1 cellular context compared by ENCODE assay signal in the genomic region with DNA sequence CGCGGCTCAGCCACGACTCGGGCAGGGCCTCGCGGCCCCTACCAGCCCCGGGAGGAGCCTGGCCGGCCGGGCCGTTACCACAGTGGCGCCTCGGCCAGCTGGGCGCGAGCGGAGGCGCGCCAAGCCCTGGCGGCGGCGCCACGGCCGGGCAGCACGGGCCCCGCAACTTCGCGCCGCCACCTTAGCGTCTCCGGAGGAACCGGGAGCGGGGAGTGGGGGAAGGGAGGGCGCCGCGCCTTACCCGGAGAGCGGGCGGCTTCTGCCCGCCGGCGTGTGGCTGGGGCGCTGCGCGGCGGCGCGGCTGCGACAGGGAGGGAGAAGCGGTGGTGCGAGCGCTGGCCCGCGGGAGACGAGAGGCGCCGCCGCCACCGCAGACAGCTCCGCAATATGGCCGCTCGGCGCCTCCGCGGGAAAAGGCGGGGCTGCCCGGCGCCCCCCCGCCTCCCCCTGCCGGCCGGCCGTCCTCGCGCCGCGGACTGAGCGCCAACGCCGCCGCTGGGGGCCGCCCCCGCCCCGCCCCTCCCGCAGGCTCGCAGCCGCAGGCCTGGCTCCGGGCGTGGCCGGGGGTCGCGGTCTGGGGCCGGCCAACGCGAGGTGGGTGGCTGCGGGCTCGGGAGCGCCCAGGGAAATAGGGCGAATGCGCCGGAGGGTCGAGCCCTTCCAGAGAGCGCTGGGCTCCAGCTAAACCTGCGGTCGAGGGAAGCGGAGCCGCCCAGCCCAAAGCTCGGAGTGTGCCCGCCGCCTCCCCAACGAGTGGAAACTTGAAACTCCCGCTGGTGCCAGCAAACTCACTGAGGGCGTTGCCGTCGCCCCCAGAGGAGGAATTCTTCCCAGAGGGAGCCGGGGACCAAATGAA.
TF ChIP-seq lines count a peak whose summit lies in the region.

A gene (minus strand): TSS at position 389 of the 856 bp plus-strand sequence. CDS start 16,922 bp downstream, outside the sequence.

TF ChIP-seq in HEK293, 187 proteins besides CTCF, POLR2A, EP300 and RAD21 (continued from another document and continues in another):
- TF ChIP-seq ZNF138 (tag by site-specific recombination; IDR thresholded peaks at IDR 0.05; ENCODE audit: borderline replicate concordance) (no peak), ZNF664 (tag by site-specific recombination; IDR thresholded peaks at IDR 0.05) (no peak), ZNF558 (tag by site-specific recombination; IDR thresholded peaks at IDR 0.05) (no peak), ZNF121 (tag by site-specific recombination; IDR thresholded peaks at IDR 0.05) (no peak), ZNF341 (tag by site-specific recombination; IDR thresholded peaks at IDR 0.05; ENCODE audit: low read depth) (peak; percentile 81), FEZF1 (tag by site-specific recombination; IDR thresholded peaks at IDR 0.05) (no peak), ZNF555 (tag by site-specific recombination; conservative IDR thresholded peaks at IDR 0.05) (no peak), EGR2 (tag by site-specific recombination; IDR thresholded peaks at IDR 0.05; ENCODE audit: low read depth) (peak; percentile 72), ZIC2 (tag by site-specific recombination; IDR thresholded peaks at IDR 0.05) (peak; percentile 59), HOXD13 (CRISPR knock-in tag; IDR thresholded peaks at IDR 0.05; ENCODE audit: borderline replicate concordance) (0 out of 2 replicates have a peak, but pooled peaks have one; percentile 19), ZSCAN30 (tag by site-specific recombination; IDR thresholded peaks at IDR 0.05) (peak; percentile 76), ZBTB8A (tag by site-specific recombination; IDR thresholded peaks at IDR 0.05) (peak; percentile 96), ZNF521 (tag by site-specific recombination; IDR thresholded peaks at IDR 0.05) (no peak), WT1 (tag by site-specific recombination; IDR thresholded peaks at IDR 0.05) (peak; percentile 68), ZNF221 (tag by site-specific recombination; IDR thresholded peaks at IDR 0.05; ENCODE audit: borderline replicate concordance) (no peak), ZNF610 (tag by site-specific recombination; IDR thresholded peaks at IDR 0.05; ENCODE audit: borderline replicate concordance) (peak; percentile 44; the same call in 1 of the 2 replicates), ZNF660 (tag by site-specific recombination; IDR thresholded peaks at IDR 0.05) (0 out of 2 replicates have a peak, but pooled peaks have one; percentile 6)
- TF ChIP-seq, protein P1, sequence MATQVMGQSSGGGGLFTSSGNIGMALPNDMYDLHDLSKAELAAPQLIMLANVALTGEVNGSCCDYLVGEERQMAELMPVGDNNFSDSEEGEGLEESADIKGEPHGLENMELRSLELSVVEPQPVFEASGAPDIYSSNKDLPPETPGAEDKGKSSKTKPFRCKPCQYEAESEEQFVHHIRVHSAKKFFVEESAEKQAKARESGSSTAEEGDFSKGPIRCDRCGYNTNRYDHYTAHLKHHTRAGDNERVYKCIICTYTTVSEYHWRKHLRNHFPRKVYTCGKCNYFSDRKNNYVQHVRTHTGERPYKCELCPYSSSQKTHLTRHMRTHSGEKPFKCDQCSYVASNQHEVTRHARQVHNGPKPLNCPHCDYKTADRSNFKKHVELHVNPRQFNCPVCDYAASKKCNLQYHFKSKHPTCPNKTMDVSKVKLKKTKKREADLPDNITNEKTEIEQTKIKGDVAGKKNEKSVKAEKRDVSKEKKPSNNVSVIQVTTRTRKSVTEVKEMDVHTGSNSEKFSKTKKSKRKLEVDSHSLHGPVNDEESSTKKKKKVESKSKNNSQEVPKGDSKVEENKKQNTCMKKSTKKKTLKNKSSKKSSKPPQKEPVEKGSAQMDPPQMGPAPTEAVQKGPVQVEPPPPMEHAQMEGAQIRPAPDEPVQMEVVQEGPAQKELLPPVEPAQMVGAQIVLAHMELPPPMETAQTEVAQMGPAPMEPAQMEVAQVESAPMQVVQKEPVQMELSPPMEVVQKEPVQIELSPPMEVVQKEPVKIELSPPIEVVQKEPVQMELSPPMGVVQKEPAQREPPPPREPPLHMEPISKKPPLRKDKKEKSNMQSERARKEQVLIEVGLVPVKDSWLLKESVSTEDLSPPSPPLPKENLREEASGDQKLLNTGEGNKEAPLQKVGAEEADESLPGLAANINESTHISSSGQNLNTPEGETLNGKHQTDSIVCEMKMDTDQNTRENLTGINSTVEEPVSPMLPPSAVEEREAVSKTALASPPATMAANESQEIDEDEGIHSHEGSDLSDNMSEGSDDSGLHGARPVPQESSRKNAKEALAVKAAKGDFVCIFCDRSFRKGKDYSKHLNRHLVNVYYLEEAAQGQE (tag by site-specific recombination; IDR thresholded peaks at IDR 0.05) = no peak; the same call in 1 of the 2 replicates
- TF ChIP-seq, protein P2, sequence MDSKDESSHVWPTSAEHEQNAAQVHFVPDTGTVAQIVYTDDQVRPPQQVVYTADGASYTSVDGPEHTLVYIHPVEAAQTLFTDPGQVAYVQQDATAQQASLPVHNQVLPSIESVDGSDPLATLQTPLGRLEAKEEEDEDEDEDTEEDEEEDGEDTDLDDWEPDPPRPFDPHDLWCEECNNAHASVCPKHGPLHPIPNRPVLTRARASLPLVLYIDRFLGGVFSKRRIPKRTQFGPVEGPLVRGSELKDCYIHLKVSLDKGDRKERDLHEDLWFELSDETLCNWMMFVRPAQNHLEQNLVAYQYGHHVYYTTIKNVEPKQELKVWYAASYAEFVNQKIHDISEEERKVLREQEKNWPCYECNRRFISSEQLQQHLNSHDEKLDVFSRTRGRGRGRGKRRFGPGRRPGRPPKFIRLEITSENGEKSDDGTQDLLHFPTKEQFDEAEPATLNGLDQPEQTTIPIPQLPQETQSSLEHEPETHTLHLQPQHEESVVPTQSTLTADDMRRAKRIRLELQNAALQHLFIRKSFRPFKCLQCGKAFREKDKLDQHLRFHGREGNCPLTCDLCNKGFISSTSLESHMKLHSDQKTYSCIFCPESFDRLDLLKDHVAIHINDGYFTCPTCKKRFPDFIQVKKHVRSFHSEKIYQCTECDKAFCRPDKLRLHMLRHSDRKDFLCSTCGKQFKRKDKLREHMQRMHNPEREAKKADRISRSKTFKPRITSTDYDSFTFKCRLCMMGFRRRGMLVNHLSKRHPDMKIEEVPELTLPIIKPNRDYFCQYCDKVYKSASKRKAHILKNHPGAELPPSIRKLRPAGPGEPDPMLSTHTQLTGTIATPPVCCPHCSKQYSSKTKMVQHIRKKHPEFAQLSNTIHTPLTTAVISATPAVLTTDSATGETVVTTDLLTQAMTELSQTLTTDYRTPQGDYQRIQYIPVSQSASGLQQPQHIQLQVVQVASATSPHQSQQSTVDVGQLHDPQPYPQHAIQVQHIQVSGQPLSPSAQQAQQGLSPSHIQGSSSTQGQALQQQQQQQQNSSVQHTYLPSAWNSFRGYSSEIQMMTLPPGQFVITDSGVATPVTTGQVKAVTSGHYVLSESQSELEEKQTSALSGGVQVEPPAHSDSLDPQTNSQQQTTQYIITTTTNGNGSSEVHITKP (tag by site-specific recombination; IDR thresholded peaks at IDR 0.05) = peak; percentile 70
- TF ChIP-seq, protein P3, sequence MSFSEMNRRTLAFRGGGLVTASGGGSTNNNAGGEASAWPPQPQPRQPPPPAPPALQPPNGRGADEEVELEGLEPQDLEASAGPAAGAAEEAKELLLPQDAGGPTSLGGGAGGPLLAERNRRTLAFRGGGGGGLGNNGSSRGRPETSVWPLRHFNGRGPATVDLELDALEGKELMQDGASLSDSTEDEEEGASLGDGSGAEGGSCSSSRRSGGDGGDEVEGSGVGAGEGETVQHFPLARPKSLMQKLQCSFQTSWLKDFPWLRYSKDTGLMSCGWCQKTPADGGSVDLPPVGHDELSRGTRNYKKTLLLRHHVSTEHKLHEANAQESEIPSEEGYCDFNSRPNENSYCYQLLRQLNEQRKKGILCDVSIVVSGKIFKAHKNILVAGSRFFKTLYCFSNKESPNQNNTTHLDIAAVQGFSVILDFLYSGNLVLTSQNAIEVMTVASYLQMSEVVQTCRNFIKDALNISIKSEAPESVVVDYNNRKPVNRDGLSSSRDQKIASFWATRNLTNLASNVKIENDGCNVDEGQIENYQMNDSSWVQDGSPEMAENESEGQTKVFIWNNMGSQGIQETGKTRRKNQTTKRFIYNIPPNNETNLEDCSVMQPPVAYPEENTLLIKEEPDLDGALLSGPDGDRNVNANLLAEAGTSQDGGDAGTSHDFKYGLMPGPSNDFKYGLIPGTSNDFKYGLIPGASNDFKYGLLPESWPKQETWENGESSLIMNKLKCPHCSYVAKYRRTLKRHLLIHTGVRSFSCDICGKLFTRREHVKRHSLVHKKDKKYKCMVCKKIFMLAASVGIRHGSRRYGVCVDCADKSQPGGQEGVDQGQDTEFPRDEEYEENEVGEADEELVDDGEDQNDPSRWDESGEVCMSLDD (tag by site-specific recombination; IDR thresholded peaks at IDR 0.05) = no peak
- TF ChIP-seq, protein P4, sequence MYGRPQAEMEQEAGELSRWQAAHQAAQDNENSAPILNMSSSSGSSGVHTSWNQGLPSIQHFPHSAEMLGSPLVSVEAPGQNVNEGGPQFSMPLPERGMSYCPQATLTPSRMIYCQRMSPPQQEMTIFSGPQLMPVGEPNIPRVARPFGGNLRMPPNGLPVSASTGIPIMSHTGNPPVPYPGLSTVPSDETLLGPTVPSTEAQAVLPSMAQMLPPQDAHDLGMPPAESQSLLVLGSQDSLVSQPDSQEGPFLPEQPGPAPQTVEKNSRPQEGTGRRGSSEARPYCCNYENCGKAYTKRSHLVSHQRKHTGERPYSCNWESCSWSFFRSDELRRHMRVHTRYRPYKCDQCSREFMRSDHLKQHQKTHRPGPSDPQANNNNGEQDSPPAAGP (tag by site-specific recombination; IDR thresholded peaks at IDR 0.05) = 0 out of 2 replicates have a peak, but pooled peaks have one; percentile 53
- TF ChIP-seq, protein P5, sequence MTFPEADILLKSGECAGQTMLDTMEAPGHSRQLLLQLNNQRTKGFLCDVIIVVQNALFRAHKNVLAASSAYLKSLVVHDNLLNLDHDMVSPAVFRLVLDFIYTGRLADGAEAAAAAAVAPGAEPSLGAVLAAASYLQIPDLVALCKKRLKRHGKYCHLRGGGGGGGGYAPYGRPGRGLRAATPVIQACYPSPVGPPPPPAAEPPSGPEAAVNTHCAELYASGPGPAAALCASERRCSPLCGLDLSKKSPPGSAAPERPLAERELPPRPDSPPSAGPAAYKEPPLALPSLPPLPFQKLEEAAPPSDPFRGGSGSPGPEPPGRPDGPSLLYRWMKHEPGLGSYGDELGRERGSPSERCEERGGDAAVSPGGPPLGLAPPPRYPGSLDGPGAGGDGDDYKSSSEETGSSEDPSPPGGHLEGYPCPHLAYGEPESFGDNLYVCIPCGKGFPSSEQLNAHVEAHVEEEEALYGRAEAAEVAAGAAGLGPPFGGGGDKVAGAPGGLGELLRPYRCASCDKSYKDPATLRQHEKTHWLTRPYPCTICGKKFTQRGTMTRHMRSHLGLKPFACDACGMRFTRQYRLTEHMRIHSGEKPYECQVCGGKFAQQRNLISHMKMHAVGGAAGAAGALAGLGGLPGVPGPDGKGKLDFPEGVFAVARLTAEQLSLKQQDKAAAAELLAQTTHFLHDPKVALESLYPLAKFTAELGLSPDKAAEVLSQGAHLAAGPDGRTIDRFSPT (tag by site-specific recombination; IDR thresholded peaks at IDR 0.05) = peak; percentile 70; the same call in 1 of the 2 replicates
- TF ChIP-seq, protein P6, sequence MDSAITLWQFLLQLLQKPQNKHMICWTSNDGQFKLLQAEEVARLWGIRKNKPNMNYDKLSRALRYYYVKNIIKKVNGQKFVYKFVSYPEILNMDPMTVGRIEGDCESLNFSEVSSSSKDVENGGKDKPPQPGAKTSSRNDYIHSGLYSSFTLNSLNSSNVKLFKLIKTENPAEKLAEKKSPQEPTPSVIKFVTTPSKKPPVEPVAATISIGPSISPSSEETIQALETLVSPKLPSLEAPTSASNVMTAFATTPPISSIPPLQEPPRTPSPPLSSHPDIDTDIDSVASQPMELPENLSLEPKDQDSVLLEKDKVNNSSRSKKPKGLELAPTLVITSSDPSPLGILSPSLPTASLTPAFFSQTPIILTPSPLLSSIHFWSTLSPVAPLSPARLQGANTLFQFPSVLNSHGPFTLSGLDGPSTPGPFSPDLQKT (IDR thresholded peaks at IDR 0.05; ENCODE audit: borderline replicate concordance, low read depth, low read length) = no peak
- TF ChIP-seq, protein P7, sequence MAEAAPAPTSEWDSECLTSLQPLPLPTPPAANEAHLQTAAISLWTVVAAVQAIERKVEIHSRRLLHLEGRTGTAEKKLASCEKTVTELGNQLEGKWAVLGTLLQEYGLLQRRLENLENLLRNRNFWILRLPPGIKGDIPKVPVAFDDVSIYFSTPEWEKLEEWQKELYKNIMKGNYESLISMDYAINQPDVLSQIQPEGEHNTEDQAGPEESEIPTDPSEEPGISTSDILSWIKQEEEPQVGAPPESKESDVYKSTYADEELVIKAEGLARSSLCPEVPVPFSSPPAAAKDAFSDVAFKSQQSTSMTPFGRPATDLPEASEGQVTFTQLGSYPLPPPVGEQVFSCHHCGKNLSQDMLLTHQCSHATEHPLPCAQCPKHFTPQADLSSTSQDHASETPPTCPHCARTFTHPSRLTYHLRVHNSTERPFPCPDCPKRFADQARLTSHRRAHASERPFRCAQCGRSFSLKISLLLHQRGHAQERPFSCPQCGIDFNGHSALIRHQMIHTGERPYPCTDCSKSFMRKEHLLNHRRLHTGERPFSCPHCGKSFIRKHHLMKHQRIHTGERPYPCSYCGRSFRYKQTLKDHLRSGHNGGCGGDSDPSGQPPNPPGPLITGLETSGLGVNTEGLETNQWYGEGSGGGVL (tag by site-specific recombination; IDR thresholded peaks at IDR 0.05) = no peak
- TF ChIP-seq, protein P8, sequence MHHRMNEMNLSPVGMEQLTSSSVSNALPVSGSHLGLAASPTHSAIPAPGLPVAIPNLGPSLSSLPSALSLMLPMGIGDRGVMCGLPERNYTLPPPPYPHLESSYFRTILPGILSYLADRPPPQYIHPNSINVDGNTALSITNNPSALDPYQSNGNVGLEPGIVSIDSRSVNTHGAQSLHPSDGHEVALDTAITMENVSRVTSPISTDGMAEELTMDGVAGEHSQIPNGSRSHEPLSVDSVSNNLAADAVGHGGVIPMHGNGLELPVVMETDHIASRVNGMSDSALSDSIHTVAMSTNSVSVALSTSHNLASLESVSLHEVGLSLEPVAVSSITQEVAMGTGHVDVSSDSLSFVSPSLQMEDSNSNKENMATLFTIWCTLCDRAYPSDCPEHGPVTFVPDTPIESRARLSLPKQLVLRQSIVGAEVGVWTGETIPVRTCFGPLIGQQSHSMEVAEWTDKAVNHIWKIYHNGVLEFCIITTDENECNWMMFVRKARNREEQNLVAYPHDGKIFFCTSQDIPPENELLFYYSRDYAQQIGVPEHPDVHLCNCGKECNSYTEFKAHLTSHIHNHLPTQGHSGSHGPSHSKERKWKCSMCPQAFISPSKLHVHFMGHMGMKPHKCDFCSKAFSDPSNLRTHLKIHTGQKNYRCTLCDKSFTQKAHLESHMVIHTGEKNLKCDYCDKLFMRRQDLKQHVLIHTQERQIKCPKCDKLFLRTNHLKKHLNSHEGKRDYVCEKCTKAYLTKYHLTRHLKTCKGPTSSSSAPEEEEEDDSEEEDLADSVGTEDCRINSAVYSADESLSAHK (tag by site-specific recombination; IDR thresholded peaks at IDR 0.05) = peak; percentile 97
- TF ChIP-seq, protein P9, sequence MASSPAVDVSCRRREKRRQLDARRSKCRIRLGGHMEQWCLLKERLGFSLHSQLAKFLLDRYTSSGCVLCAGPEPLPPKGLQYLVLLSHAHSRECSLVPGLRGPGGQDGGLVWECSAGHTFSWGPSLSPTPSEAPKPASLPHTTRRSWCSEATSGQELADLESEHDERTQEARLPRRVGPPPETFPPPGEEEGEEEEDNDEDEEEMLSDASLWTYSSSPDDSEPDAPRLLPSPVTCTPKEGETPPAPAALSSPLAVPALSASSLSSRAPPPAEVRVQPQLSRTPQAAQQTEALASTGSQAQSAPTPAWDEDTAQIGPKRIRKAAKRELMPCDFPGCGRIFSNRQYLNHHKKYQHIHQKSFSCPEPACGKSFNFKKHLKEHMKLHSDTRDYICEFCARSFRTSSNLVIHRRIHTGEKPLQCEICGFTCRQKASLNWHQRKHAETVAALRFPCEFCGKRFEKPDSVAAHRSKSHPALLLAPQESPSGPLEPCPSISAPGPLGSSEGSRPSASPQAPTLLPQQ (tag by site-specific recombination; IDR thresholded peaks at IDR 0.05) = 0 out of 2 replicates have a peak, but pooled peaks have one; percentile 41
